In the genomic region with DNA sequence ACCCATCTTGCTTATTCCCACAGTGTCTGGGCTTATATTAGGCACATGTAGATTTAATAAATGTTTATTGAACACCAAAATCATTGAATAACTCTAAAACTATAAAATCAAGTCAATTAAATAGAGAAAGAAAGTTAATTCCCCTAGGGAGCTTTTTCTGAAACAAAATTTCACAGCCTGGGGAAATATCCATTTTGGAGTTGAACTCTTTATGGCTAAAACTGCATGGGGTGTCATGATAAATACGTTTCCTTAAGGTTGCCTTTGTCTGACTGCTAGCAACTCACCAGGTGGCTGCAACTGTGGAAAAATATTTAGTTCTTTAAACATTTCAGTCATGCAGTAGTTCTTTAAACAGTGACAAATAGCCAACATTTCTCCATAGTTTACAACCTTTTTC, we compare ENCODE assay signal across 18 cellular contexts.
DNase-seq lines count a peak whose midpoint lies in the region; TF ChIP-seq lines count a peak whose summit lies in the region.
"Had no signal": no experiment of that assay in that cellular context is flagged by ENCODE, and none has a peak within 500 bp of the region (broad histone marks: within the 10 kb centered on the region; RNA-seq: fewer than 3 reads in every experiment).

No MANE protein-coding gene starts in this region.

- no peaks in the 10 kb centered on the region for H3K27me3 Mint-ChIP-seq in endodermal cell (ENCODE audit: insufficient read depth)
- H3K27me3 Mint-ChIP-seq: CD4-positive, CD25-positive, alpha-beta regulatory T cell; CD8-positive, alpha-beta memory T cell had no signal

- WGBS in endodermal cell (ENCODE audit: insufficient coverage in 1 of 2, insufficient read length in 1 of 2), 2 experiments, result 66% methylated on average over 1 of the region's 1 CpG; no CpG with 5 or more reads in 1 of the 2 experiments

- DNase-seq in NCI-H748 (lab: John Stamatoyannopoulos, UW; ENCODE audit: unreplicated experiment) (peak; percentile 6), NCI-H748 treated with DMSO at 0.1 percent for 48 hours (lab: John Stamatoyannopoulos, UW) (no peak), NCI-H146 (lab: John Stamatoyannopoulos, UW) (peak; percentile 60), endodermal cell (no peak), ecto neural progenitor cell (ENCODE audit: low spot score) (no peak), DMS153 treated with DMSO at 0.1 percent for 48 hours (lab: John Stamatoyannopoulos, UW; ENCODE audit: unreplicated experiment) (no peak), DMS53 (lab: John Stamatoyannopoulos, UW) (no peak)
- DNase-seq: ACHN; BE2C; C1 segment of cervical spinal cord; Caco-2; CD4-positive, CD25-positive, alpha-beta regulatory T cell; CD8-positive, alpha-beta memory T cell; DMS153; DND-41; EL had no signal

- H3K4me1 ChIP-seq in endodermal cell (ENCODE audit: control insufficient read depth, insufficient read depth, low read length), result no peaks in the 10 kb centered on the region
- H3K4me1 ChIP-seq: BE2C, Caco-2, HAP-1 had no signal

- TF ChIP-seq CTCF in endodermal cell (conservative IDR thresholded peaks at IDR 0.05), result no peak

- H3K36me3 Mint-ChIP-seq in endodermal cell (ENCODE audit: low read depth), result no peaks in the 10 kb centered on the region
- H3K36me3 Mint-ChIP-seq: CD4-positive, CD25-positive, alpha-beta regulatory T cell; CD8-positive, alpha-beta memory T cell had no signal

- H3K4me1 Mint-ChIP-seq in endodermal cell, result no peaks in the 10 kb centered on the region
- H3K4me1 Mint-ChIP-seq: CD4-positive, CD25-positive, alpha-beta regulatory T cell; CD8-positive, alpha-beta memory T cell had no signal

- H3K27me3 ChIP-seq in endodermal cell (ENCODE audit: control insufficient read depth, insufficient read depth, low read length, poor library complexity, severe bottlenecking), result no peaks in the 10 kb centered on the region
- H3K27me3 ChIP-seq: BE2C had no signal

- peak overlapping the region; percentile 70 for H3K27ac ChIP-seq in endodermal cell (ENCODE audit: low read depth, low read length)

- H3K36me3 ChIP-seq in endodermal cell (ENCODE audit: control insufficient read depth, insufficient read depth, low read length), result no peaks in the 10 kb centered on the region
- H3K36me3 ChIP-seq: BE2C, HAP-1 had no signal

- no peak overlapping the region for H3K27ac Mint-ChIP-seq in endodermal cell
- H3K27ac Mint-ChIP-seq: CD4-positive, CD25-positive, alpha-beta regulatory T cell; CD8-positive, alpha-beta memory T cell had no signal

- H3K9me3 Mint-ChIP-seq in endodermal cell, result no peaks in the 10 kb centered on the region

- no peak overlapping the region for H3K4me3 ChIP-seq in endodermal cell (ENCODE audit: low read length)
- H3K4me3 ChIP-seq: GM12878, HAP-1 had no signal

- H3K9ac ChIP-seq in endodermal cell (ENCODE audit: extremely low read depth, low read length, poor library complexity, severe bottlenecking), result no peak overlapping the region

- H3K4me3 Mint-ChIP-seq in endodermal cell, result no peak overlapping the region
- H3K4me3 Mint-ChIP-seq: CD4-positive, CD25-positive, alpha-beta regulatory T cell; CD8-positive, alpha-beta memory T cell had no signal

- no peaks in the 10 kb centered on the region for H3K9me3 ChIP-seq in endodermal cell (ENCODE audit: control insufficient read depth, low read length)
- H3K9me3 ChIP-seq: BE2C, Caco-2, HAP-1 had no signal

Comparison
In these comparisons a context has a peak if more than half of its experiments do, and no peak if none do; other contexts are left out.
1. DNase-seq: peak in NCI-H748 (single experiment) and NCI-H146 (single experiment); none in NCI-H748 treated with DMSO at 0.1 percent for 48 hours (single experiment), endodermal cell (single experiment), ecto neural progenitor cell (single experiment), DMS153 treated with DMSO at 0.1 percent for 48 hours (single experiment) and DMS53 (single experiment).